10 cellular contexts compared by ENCODE assay signal in genomic region chr16:1825381-1825863, GRCh38. TPM values are rescaled to one million over a fixed set of nuclear protein-coding genes. Genes with fewer than 3 reads are reported as not detected.
DNase-seq lines count a peak whose midpoint lies in the region; ATAC-seq, FAIRE-seq and TF ChIP-seq lines count a peak whose summit lies in the region.
"Had no signal": no experiment of that assay in that cellular context is flagged by ENCODE, and none has a peak within 500 bp of the region (broad histone marks: within the 10 kb centered on the region; RNA-seq: fewer than 3 reads in every experiment).

No MANE protein-coding gene starts in this region.

- H3K79me2 ChIP-seq in H1 (ENCODE audit: control insufficient read depth in 1 of 2, insufficient read depth in 2 of 2, low read length in 2 of 2) = peaks cover 0 to 20% of the 10 kb centered on the region in 2 experiments; a peak in 2 of 4 replicates

- H3K4me3 ChIP-seq in NT2/D1 (ENCODE audit: insufficient read length, low read depth) = peak overlapping the region; percentile 100
- H3K4me3 ChIP-seq in H1 (ENCODE audit: extremely low read depth in 1 of 4, insufficient read depth in 2 of 4, low read depth in 3 of 4, low read length in 4 of 4) = peak overlapping the region; percentile 43 to 86 (median 66); a peak in 7 of 8 replicates
- peak overlapping the region; percentile 71 for H3K4me3 ChIP-seq in neuron (ENCODE audit: low read length)

- TF ChIP-seq CTCF in C4-2B (conservative IDR thresholded peaks at IDR 0.05) (no peak), H1 (IDR thresholded peaks at IDR 0.05; ENCODE audit: control extremely low read depth in 1 of 3, insufficient read depth in 1 of 3, low read depth in 1 of 3, low read length in 3 of 3) (no peak)

- H3K4ac ChIP-seq in H1 (replicated peaks; ENCODE audit: insufficient read length, low read depth, low read length) = no peak overlapping the region

- 90% methylated on average over 15 of the region's 15 CpGs; no CpG with 5 or more reads in 1 of the 2 experiments for WGBS in H1 (ENCODE audit: extremely low coverage in 1 of 2, insufficient coverage in 1 of 2, insufficient read length in 1 of 2, insufficient replicate concordance in 2 of 2, low coverage in 1 of 2, low lambda C conversion rate in 2 of 2, missing lambda C conversion rate in 1 of 2), 2 experiments

- DNase-seq in NT2/D1 (ENCODE audit: low read depth, low spot score) = no peak
- no peak for DNase-seq in H1 (ENCODE audit: low read depth in 1 of 2, low spot score in 2 of 2)
- no peak for DNase-seq in effector CD4-positive, alpha-beta T cell
- DNase-seq in KBM-7 = no peak
- DNase-seq in NCI-H2196 treated with DMSO at 0.1 percent for 48 hours (lab: John Stamatoyannopoulos, UW; ENCODE audit: unreplicated experiment) = no peak
- DNase-seq: NCI-H1694 had no signal

- TF ChIP-seq RAD21 in H1 (IDR thresholded peaks at IDR 0.05 in 1 of 2, conservative IDR thresholded peaks at IDR 0.05 in 1 of 2; ENCODE audit: low read depth in 2 of 2, low read length in 2 of 2) = no peak

- H3K36me3 ChIP-seq in NT2/D1 (ENCODE audit: insufficient read depth, insufficient read length, low read length) = peaks cover 30% of the 10 kb centered on the region
- no peaks in the 10 kb centered on the region; a peak in 1 of 8 replicates for H3K36me3 ChIP-seq in H1 (ENCODE audit: control insufficient read depth in 2 of 4, insufficient read depth in 4 of 4, low read length in 3 of 4)
- H3K36me3 ChIP-seq in neuron (ENCODE audit: insufficient read depth, low read length) = peaks cover 20% of the 10 kb centered on the region

- no peak overlapping the region for H2AK5ac ChIP-seq in H1 (ENCODE audit: low read depth, low read length)

- H2BK20ac ChIP-seq in H1 (ENCODE audit: low read length) = no peak overlapping the region

- H3K9ac ChIP-seq in NT2/D1 (ENCODE audit: insufficient read length, low read depth) (peak overlapping the region; percentile 76), H1 (replicated peaks in 1 of 4; ENCODE audit: extremely low read depth in 1 of 4, low read depth in 3 of 4, low read length in 3 of 4) (no peak overlapping the region; a peak in 1 of 7 replicates)

- H2BK12ac ChIP-seq in H1 (ENCODE audit: low read depth, low read length) = no peak overlapping the region

- POLR2A ChIA-PET in H1 (lab: Charles Lee; ENCODE audit: partially characterized antibody) = interaction anchor here (1.3 to 1.6 kb wide), 2 partner anchors 44 to 137 kb away, joined by 3 read pairs; no protein-coding TSS in a partner anchor

- H2AFZ ChIP-seq in H1 (ENCODE audit: low read length) = no peak overlapping the region
- H2AFZ ChIP-seq in neuron (ENCODE audit: low read depth, low read length) = no peak overlapping the region

- H3K4me1 ChIP-seq in NT2/D1 (ENCODE audit: insufficient read depth, insufficient read length) = peaks cover 2% of the 10 kb centered on the region
- H3K4me1 ChIP-seq in H1 (replicated peaks in 1 of 4; ENCODE audit: control insufficient read depth in 3 of 4, insufficient read depth in 4 of 4, low read length in 3 of 4) = peaks cover 0 to 10% (median 3%) of the 10 kb centered on the region in 4 experiments; a peak in 5 of 7 replicates
- peaks cover 21% of the 10 kb centered on the region for H3K4me1 ChIP-seq in neuron (ENCODE audit: insufficient read depth, low read length)

- no peak overlapping the region for H3K14ac ChIP-seq in H1 (ENCODE audit: insufficient read length)

- H2BK5ac ChIP-seq in H1 (ENCODE audit: low read depth, low read length) = no peak overlapping the region

- H3K23ac ChIP-seq in H1 (ENCODE audit: insufficient read length) = no peak overlapping the region

- H3K18ac ChIP-seq in H1 (ENCODE audit: extremely low read depth, low read length) = no peak overlapping the region

- in situ Hi-C loops in KBM-7 (cut with MboI; ENCODE audit: low pct_unique_long_range_greater_than_20kb, low sequenced_read_pairs) = no loop called here

- H3K56ac ChIP-seq in H1 (replicated peaks; ENCODE audit: insufficient read length, low read depth, low read length) = no peak overlapping the region

- H3K27ac ChIP-seq in C4-2B (peak overlapping the region; percentile 95; the same call in 1 of the 2 replicates), H1 (ENCODE audit: low read depth, low read length) (no peak overlapping the region)

- peaks cover 3% of the 10 kb centered on the region; the same call in 1 of the 2 replicates for H3K23me2 ChIP-seq in H1 (ENCODE audit: low read depth, low read length)

- H3K27me3 ChIP-seq in NT2/D1 (ENCODE audit: insufficient read depth, insufficient read length) (peaks cover 12% of the 10 kb centered on the region), H1 (replicated peaks in 1 of 4; ENCODE audit: control insufficient read depth in 3 of 4, extremely low read depth in 1 of 4, insufficient read depth in 3 of 4, low read length in 3 of 4) (peaks cover 0 to 5% (median 0%) of the 10 kb centered on the region in 4 experiments; a peak in 4 of 7 replicates), neuron (ENCODE audit: insufficient read depth, low read length) (no peaks in the 10 kb centered on the region)

- peaks cover 10% of the 10 kb centered on the region for H3K79me1 ChIP-seq in H1 (ENCODE audit: low read depth, low read length)

- no peak overlapping the region for H2BK120ac ChIP-seq in H1 (replicated peaks; ENCODE audit: low read depth, low read length)

- no peak overlapping the region for H2BK15ac ChIP-seq in H1 (ENCODE audit: low read length)

- H3K9me3 ChIP-seq in NT2/D1 (ENCODE audit: insufficient read depth, low read length) = no peaks in the 10 kb centered on the region
- no peaks in the 10 kb centered on the region for H3K9me3 ChIP-seq in H1 (ENCODE audit: insufficient read depth in 2 of 2, low read depth in 1 of 2, low read length in 1 of 2)
- no peaks in the 10 kb centered on the region for H3K9me3 ChIP-seq in neuron (ENCODE audit: low read length)

- no peak for ATAC-seq in GM21825 (IDR thresholded peaks at IDR 0.05; ENCODE audit: unreplicated experiment)

- no peak for TF ChIP-seq EP300 in H1 (IDR thresholded peaks at IDR 0.05; ENCODE audit: borderline replicate concordance in 1 of 2, low read depth in 2 of 2, low read length in 2 of 2)

- no peak for FAIRE-seq in H1 (lab: Jason Lieb, UNC)
- FAIRE-seq: GM18507 had no signal

- H3K4me2 ChIP-seq in H1 (ENCODE audit: insufficient read depth in 1 of 2, low read depth in 2 of 2, low read length in 2 of 2) = peak overlapping the region; percentile 70 to 98

- no peak overlapping the region for H4K5ac ChIP-seq in H1 (ENCODE audit: insufficient read length, low read depth, low read length)

- no peak overlapping the region for H4K8ac ChIP-seq in H1 (ENCODE audit: extremely low read depth, insufficient read depth, low read length)

- CTCF ChIA-PET in H1 (lab: Charles Lee; ENCODE audit: partially characterized antibody) = interaction anchor here (2.1 to 2.9 kb wide), 2 partner anchors 11 to 43 kb away, joined by 10 to 14 read pairs; partner anchors contain the start of genes NUBP2 and SPSB3

- H4K20me1 ChIP-seq in H1 (replicated peaks in 1 of 2; ENCODE audit: control insufficient read depth in 1 of 2, insufficient read depth in 2 of 2, low read length in 2 of 2) = peaks cover 2 to 12% of the 10 kb centered on the region in 2 experiments

- no peak for TF ChIP-seq POLR2A in H1 (IDR thresholded peaks at IDR 0.05; ENCODE audit: control extremely low read depth in 1 of 2, low read depth in 2 of 2, low read length in 2 of 2)

- no peak overlapping the region for H4K91ac ChIP-seq in H1 (replicated peaks; ENCODE audit: insufficient read length, low read length)

RNA-seq across cellular contexts. Expression of gene HAGH, which starts 1.2 kb away (rescaled TPM):
- 28.7 and 34.4 TPM in 2 replicates for total RNA-seq in H1 (2021; fragmentation: NEBNext Ultra II Directional; extraction: Animal tissue kit (Norgen Biotek cat#: 25700))
- 40.6 and 65.3 TPM in 2 replicates for polyA plus RNA-seq in H1 (2011; rRNA removed)
- polyA plus RNA-seq in H1 (2011; cell fraction: cytosol; rRNA removed) = 56.0 TPM
- 67.2 TPM for polyA plus RNA-seq in H1 (2011; cell fraction: nucleus; rRNA removed)
- 20.7 to 36.3 TPM (median 31.9 TPM) in 4 replicates for polyA plus RNA-seq in H1 (2012, experiment 1 of 2)
- polyA plus RNA-seq in H1 (2012, experiment 2 of 2) = 18.0 TPM
- polyA plus RNA-seq in H1 (2013, experiment 1 of 2) = 25.3 TPM
- polyA plus RNA-seq in H1 (2013, experiment 2 of 2) = 24.3 TPM
- polyA minus RNA-seq in H1 (2011; rRNA and poly(A)+ RNA removed) = 12.9 and 25.3 TPM in 2 replicates
- 7.7 TPM for polyA minus RNA-seq in H1 (2011; cell fraction: cytosol; rRNA and poly(A)+ RNA removed)
- 13.1 TPM for polyA minus RNA-seq in H1 (2011; cell fraction: nucleus; rRNA and poly(A)+ RNA removed)

RNA-seq across cellular contexts. Expression of gene FAHD1, which starts 1.6 kb away (rescaled TPM):
- 20.4 and 20.5 TPM in 2 replicates for total RNA-seq in H1 (2021; fragmentation: NEBNext Ultra II Directional; extraction: Animal tissue kit (Norgen Biotek cat#: 25700))
- polyA plus RNA-seq in H1 (2011; rRNA removed) = 31.9 and 47.2 TPM in 2 replicates
- 40.7 TPM for polyA plus RNA-seq in H1 (2011; cell fraction: cytosol; rRNA removed)
- 27.8 TPM for polyA plus RNA-seq in H1 (2011; cell fraction: nucleus; rRNA removed)
- 23.1 to 32.1 TPM (median 29.3 TPM) in 4 replicates for polyA plus RNA-seq in H1 (2012, experiment 1 of 2)
- 11.2 TPM for polyA plus RNA-seq in H1 (2012, experiment 2 of 2)
- polyA plus RNA-seq in H1 (2013, experiment 1 of 2) = 16.8 TPM
- polyA plus RNA-seq in H1 (2013, experiment 2 of 2) = 15.8 TPM
- 16.8 and 21.2 TPM in 2 replicates for polyA minus RNA-seq in H1 (2011; rRNA and poly(A)+ RNA removed)
- 25.1 TPM for polyA minus RNA-seq in H1 (2011; cell fraction: cytosol; rRNA and poly(A)+ RNA removed)
- 32.4 TPM for polyA minus RNA-seq in H1 (2011; cell fraction: nucleus; rRNA and poly(A)+ RNA removed)

RNA-seq across cellular contexts. Expression of gene IGFALS, which starts 31.9 kb away (rescaled TPM):
- not detected in 2 replicates for total RNA-seq in H1 (2021; fragmentation: NEBNext Ultra II Directional; extraction: Animal tissue kit (Norgen Biotek cat#: 25700))
- polyA plus RNA-seq in H1 (2011; rRNA removed) = 0.03 TPM in 1 of 2 replicates, not detected in the other
- polyA plus RNA-seq in H1 (2011; cell fraction: cytosol; rRNA removed) = 0.05 TPM
- 0.07 TPM for polyA plus RNA-seq in H1 (2011; cell fraction: nucleus; rRNA removed)
- polyA plus RNA-seq in H1 (2012, experiment 1 of 2) = 0.08 to 0.09 TPM in 2 of 4 replicates, not detected in the others
- polyA plus RNA-seq in H1 (2012, experiment 2 of 2) = not detected
- polyA plus RNA-seq in H1 (2013, experiment 1 of 2) = not detected
- not detected for polyA plus RNA-seq in H1 (2013, experiment 2 of 2)
- not detected in 2 replicates for polyA minus RNA-seq in H1 (2011; rRNA and poly(A)+ RNA removed)
- not detected for polyA minus RNA-seq in H1 (2011; cell fraction: cytosol; rRNA and poly(A)+ RNA removed)
- polyA minus RNA-seq in H1 (2011; cell fraction: nucleus; rRNA and poly(A)+ RNA removed) = not detected

RNA-seq across cellular contexts. Expression of gene NUBP2, which starts 42.7 kb away (rescaled TPM):
- total RNA-seq in H1 (2021; fragmentation: NEBNext Ultra II Directional; extraction: Animal tissue kit (Norgen Biotek cat#: 25700)) = 68.0 and 70.3 TPM in 2 replicates
- polyA plus RNA-seq in H1 (2011; rRNA removed) = 96.9 and 130 TPM in 2 replicates
- 101 TPM for polyA plus RNA-seq in H1 (2011; cell fraction: cytosol; rRNA removed)
- polyA plus RNA-seq in H1 (2011; cell fraction: nucleus; rRNA removed) = 141 TPM
- 44.7 to 70.3 TPM (median 69.2 TPM) in 4 replicates for polyA plus RNA-seq in H1 (2012, experiment 1 of 2)
- polyA plus RNA-seq in H1 (2012, experiment 2 of 2) = 80.2 TPM
- polyA plus RNA-seq in H1 (2013, experiment 1 of 2) = 65.6 TPM
- 61.2 TPM for polyA plus RNA-seq in H1 (2013, experiment 2 of 2)
- polyA minus RNA-seq in H1 (2011; rRNA and poly(A)+ RNA removed) = 13.2 and 13.3 TPM in 2 replicates
- polyA minus RNA-seq in H1 (2011; cell fraction: cytosol; rRNA and poly(A)+ RNA removed) = 37.4 TPM
- polyA minus RNA-seq in H1 (2011; cell fraction: nucleus; rRNA and poly(A)+ RNA removed) = 42.5 TPM

RNA-seq across cellular contexts. Expression of gene SPSB3, which starts 43.1 kb away (rescaled TPM):
- total RNA-seq in H1 (2021; fragmentation: NEBNext Ultra II Directional; extraction: Animal tissue kit (Norgen Biotek cat#: 25700)) = 22.5 and 25.3 TPM in 2 replicates
- 37.8 and 60.1 TPM in 2 replicates for polyA plus RNA-seq in H1 (2011; rRNA removed)
- polyA plus RNA-seq in H1 (2011; cell fraction: cytosol; rRNA removed) = 45.6 TPM
- polyA plus RNA-seq in H1 (2011; cell fraction: nucleus; rRNA removed) = 113 TPM
- 24.3 to 39.4 TPM (median 30.0 TPM) in 4 replicates for polyA plus RNA-seq in H1 (2012, experiment 1 of 2)
- polyA plus RNA-seq in H1 (2012, experiment 2 of 2) = 20.6 TPM
- polyA plus RNA-seq in H1 (2013, experiment 1 of 2) = 19.3 TPM
- 16.6 TPM for polyA plus RNA-seq in H1 (2013, experiment 2 of 2)
- 9.8 and 10.4 TPM in 2 replicates for polyA minus RNA-seq in H1 (2011; rRNA and poly(A)+ RNA removed)
- polyA minus RNA-seq in H1 (2011; cell fraction: cytosol; rRNA and poly(A)+ RNA removed) = 12.6 TPM
- polyA minus RNA-seq in H1 (2011; cell fraction: nucleus; rRNA and poly(A)+ RNA removed) = 24.4 TPM
